Comparison of ENCODE assay signal across 28 cellular contexts in genomic region chr9:136212345-136212950, GRCh38. TPM values are rescaled to one million over a fixed set of nuclear protein-coding genes. Genes with fewer than 3 reads are reported as not detected.
"Had no signal": no experiment of that assay in that cellular context is flagged by ENCODE, and none has a peak within 500 bp of the region (broad histone marks: within the 10 kb centered on the region; RNA-seq: fewer than 3 reads in every experiment).

No MANE protein-coding gene starts in this region.

- H3K4me3 Mint-ChIP-seq: activated CD4-positive, alpha-beta memory T cell treated with anti-CD3 and anti-CD28 coated beads, Interleukin-2, amount 10 ng/mL, durations not matched to agents 7 days and 5 days; activated CD4-positive, alpha-beta T cell treated with anti-CD3 and anti-CD28 coated beads for 36 hours; activated naive CD4-positive, alpha-beta T cell treated with anti-CD3 and anti-CD28 coated beads, Interleukin-2, amount 50 U/mL, for 24 hours; activated T-cell treated with anti-CD3 and anti-CD28 coated beads, Interleukin-2, amount 50 U/mL, for 72 hours; brain; central memory CD8-positive, alpha-beta T cell; T-cell had no signal

- H3K27ac Mint-ChIP-seq: activated CD4-positive, alpha-beta memory T cell treated with anti-CD3 and anti-CD28 coated beads, Interleukin-2, amount 10 ng/mL, durations not matched to agents 7 days and 5 days; activated CD4-positive, alpha-beta T cell treated with anti-CD3 and anti-CD28 coated beads for 36 hours; activated naive CD4-positive, alpha-beta T cell treated with anti-CD3 and anti-CD28 coated beads, Interleukin-2, amount 50 U/mL, for 24 hours; activated T-cell treated with anti-CD3 and anti-CD28 coated beads, Interleukin-2, amount 50 U/mL, for 72 hours; T-cell had no signal

- ATAC-seq: activated CD4-positive, alpha-beta T cell treated with anti-CD3 and anti-CD28 coated beads for 36 hours; activated T-cell treated with anti-CD3 and anti-CD28 coated beads, Interleukin-2, amount 50 U/mL, for 72 hours; T-cell had no signal

- H3K27me3 ChIP-seq: Peyer's patch had no signal

- FAIRE-seq: astrocyte, TTC549 had no signal

- H3K9me3 Mint-ChIP-seq: activated CD4-positive, alpha-beta memory T cell treated with anti-CD3 and anti-CD28 coated beads, Interleukin-2, amount 10 ng/mL, durations not matched to agents 7 days and 5 days; activated naive CD4-positive, alpha-beta T cell treated with anti-CD3 and anti-CD28 coated beads, Interleukin-2, amount 50 U/mL, for 24 hours; central memory CD8-positive, alpha-beta T cell; T-cell had no signal

- H3K9me3 ChIP-seq: Peyer's patch had no signal

- H3K4me3 ChIP-seq: Peyer's patch had no signal

- DNase-seq: activated CD4-positive, alpha-beta memory T cell treated with anti-CD3 and anti-CD28 coated beads, Interleukin-2, amount 10 ng/mL, durations not matched to agents 7 days and 5 days; activated CD4-positive, alpha-beta T cell treated with anti-CD3 and anti-CD28 coated beads for 36 hours; activated CD4-positive, alpha-beta T cell treated with anti-CD3 and anti-CD28 coated beads, Interleukin-2, amount 50 U/mL, for 1 hour; activated CD4-positive, CD25-positive, alpha-beta regulatory T cell; activated T-cell treated with anti-CD3 and anti-CD28 coated beads for 4 hours; activated T-cell treated with anti-CD3 and anti-CD28 coated beads, Interleukin-2, amount 50 U/mL, for 72 hours; amygdala; KBM-7; NCI-H1048; NCI-H1930; NCI-H2171; NCI-H2227 treated with DMSO at 0.1 percent for 48 hours; NCI-H446 treated with DMSO at 0.1 percent for 48 hours; NCI-H524 treated with DMSO at 0.1 percent for 48 hours; NCI-H748 treated with DMSO at 0.1 percent for 48 hours; Peyer's patch; SHP77 treated with DMSO at 0.1 percent for 48 hours; T-cell; T-helper 2 cell; T1000 had no signal

- H3K27me3 Mint-ChIP-seq: activated CD4-positive, alpha-beta memory T cell treated with anti-CD3 and anti-CD28 coated beads, Interleukin-2, amount 10 ng/mL, durations not matched to agents 7 days and 5 days; activated CD4-positive, alpha-beta T cell treated with anti-CD3 and anti-CD28 coated beads for 36 hours; activated naive CD4-positive, alpha-beta T cell treated with anti-CD3 and anti-CD28 coated beads, Interleukin-2, amount 50 U/mL, for 24 hours; brain; central memory CD8-positive, alpha-beta T cell; T-cell had no signal

- H3K4me1 Mint-ChIP-seq: activated CD4-positive, alpha-beta memory T cell treated with anti-CD3 and anti-CD28 coated beads, Interleukin-2, amount 10 ng/mL, durations not matched to agents 7 days and 5 days; activated CD4-positive, alpha-beta T cell treated with anti-CD3 and anti-CD28 coated beads for 36 hours; activated naive CD4-positive, alpha-beta T cell treated with anti-CD3 and anti-CD28 coated beads, Interleukin-2, amount 50 U/mL, for 24 hours; central memory CD8-positive, alpha-beta T cell; T-cell had no signal

- H3K4me1 ChIP-seq: Peyer's patch had no signal

- H3K27ac ChIP-seq: Peyer's patch had no signal

RNA-seq across cellular contexts. Expression of gene LHX3, which starts 7.5 kb away (rescaled TPM):
- total RNA-seq: activated CD4-positive, alpha-beta T cell treated with anti-CD3 and anti-CD28 coated beads for 36 hours; activated CD8-positive, alpha-beta memory T cell treated with anti-CD3 and anti-CD28 coated beads for 36 hours; astrocyte; LHCN-M2; M059J; Peyer's patch had no signal
